In genomic region chr13:28145049-28145448, GRCh38 we compare ENCODE assay signal across 28 cellular contexts. TPM values are rescaled to one million over a fixed set of nuclear protein-coding genes. Genes with fewer than 3 reads are reported as not detected.
"Had no signal": no experiment of that assay in that cellular context is flagged by ENCODE, and none has a peak within 500 bp of the region (broad histone marks: within the 10 kb centered on the region; RNA-seq: fewer than 3 reads in every experiment).

No MANE protein-coding gene starts in this region.

- H3K4me3 Mint-ChIP-seq: activated CD8-positive, alpha-beta T cell treated with anti-CD3 and anti-CD28 coated beads for 36 hours; activated naive CD8-positive, alpha-beta T cell treated with anti-CD3 and anti-CD28 coated beads, Interleukin-2, amount 10 ng/mL, durations not matched to agents 7 days and 5 days had no signal

- H3K27ac Mint-ChIP-seq: activated CD8-positive, alpha-beta T cell treated with anti-CD3 and anti-CD28 coated beads for 36 hours; activated naive CD8-positive, alpha-beta T cell treated with anti-CD3 and anti-CD28 coated beads, Interleukin-2, amount 10 ng/mL, durations not matched to agents 7 days and 5 days had no signal

- H3K9me2 ChIP-seq: SK-N-SH had no signal

- H3K4me1 ChIP-seq: SJCRH30 had no signal

- H3K4me3 ChIP-seq: adrenal gland, MG63, SJCRH30 had no signal

- H3K9me3 ChIP-seq: adrenal gland, MG63, SJCRH30, SK-N-SH had no signal

- H3K27me3 Mint-ChIP-seq: activated CD8-positive, alpha-beta T cell treated with anti-CD3 and anti-CD28 coated beads for 36 hours; activated naive CD8-positive, alpha-beta T cell treated with anti-CD3 and anti-CD28 coated beads, Interleukin-2, amount 10 ng/mL, durations not matched to agents 7 days and 5 days had no signal

- DNase-seq: activated CD4-positive, alpha-beta T cell treated with anti-CD3 and anti-CD28 coated beads for 4 hours; activated CD8-positive, alpha-beta memory T cell treated with anti-CD3 and anti-CD28 coated beads, Interleukin-2, amount 50 U/mL, for 4 hours; activated CD8-positive, alpha-beta T cell treated with anti-CD3 and anti-CD28 coated beads for 36 hours; activated naive CD4-positive, alpha-beta T cell treated with anti-CD3 and anti-CD28 coated beads, Interleukin-2, amount 50 U/mL, for 16 hours; activated naive CD8-positive, alpha-beta T cell treated with anti-CD3 and anti-CD28 coated beads, Interleukin-2, amount 10 ng/mL, durations not matched to agents 7 days and 5 days; adrenal gland; anterior cingulate cortex; KG1; MG63; MV-4-11; NCI-H1092 treated with DMSO at 0.1 percent for 48 hours; NCI-H1417 treated with DMSO at 0.1 percent for 48 hours; NCI-H187; NCI-H2081 treated with DMSO at 0.1 percent for 48 hours; NCI-H446 treated with DMSO at 0.1 percent for 48 hours; NCI-H524 treated with DMSO at 0.1 percent for 48 hours; NCI-H82; NK-92 treated with Interleukin-12 subunit alpha and Interleukin-12 subunit beta, amount 100 ng/mL, for 24 hours; OCI-M1; RPMI8226; SJCRH30; SK-N-SH; T-helper 1 cell had no signal

- H3K4me2 ChIP-seq: SK-N-SH had no signal

- H3K27ac ChIP-seq: adrenal gland, SJCRH30 had no signal

- ATAC-seq: activated CD4-positive, CD25-positive, alpha-beta regulatory T cell treated with anti-CD3 and anti-CD28 coated beads, Interleukin-2, amount 50 U/mL, for 24 hours; activated CD8-positive, alpha-beta T cell treated with anti-CD3 and anti-CD28 coated beads for 36 hours; Panc1; Right ventricle myocardium inferior had no signal

- H3K27me3 ChIP-seq: adrenal gland, MG63, SJCRH30 had no signal

- H3K9ac ChIP-seq: SK-N-SH had no signal

- H3K36me3 ChIP-seq: adrenal gland had no signal

- H3K9me3 Mint-ChIP-seq: activated CD8-positive, alpha-beta T cell treated with anti-CD3 and anti-CD28 coated beads for 36 hours; activated naive CD8-positive, alpha-beta T cell treated with anti-CD3 and anti-CD28 coated beads, Interleukin-2, amount 10 ng/mL, durations not matched to agents 7 days and 5 days had no signal

RNA-seq across cellular contexts. Expression of gene FLT3, which starts 44.7 kb away (rescaled TPM):
- total RNA-seq: activated CD8-positive, alpha-beta T cell treated with anti-CD3 and anti-CD28 coated beads for 36 hours; activated naive CD8-positive, alpha-beta T cell treated with anti-CD3 and anti-CD28 coated beads, Interleukin-2, amount 10 ng/mL, durations not matched to agents 7 days and 5 days; LHCN-M2; Right ventricle myocardium inferior; SJCRH30; T-helper 2 cell treated with Interferon-gamma antibody and Interleukin-4, amounts not matched to agents 100 ng/mL and 5 ng/mL, for 36 hours had no signal
